Comparison of ENCODE assay signal across 1 cellular context in the genomic region with DNA sequence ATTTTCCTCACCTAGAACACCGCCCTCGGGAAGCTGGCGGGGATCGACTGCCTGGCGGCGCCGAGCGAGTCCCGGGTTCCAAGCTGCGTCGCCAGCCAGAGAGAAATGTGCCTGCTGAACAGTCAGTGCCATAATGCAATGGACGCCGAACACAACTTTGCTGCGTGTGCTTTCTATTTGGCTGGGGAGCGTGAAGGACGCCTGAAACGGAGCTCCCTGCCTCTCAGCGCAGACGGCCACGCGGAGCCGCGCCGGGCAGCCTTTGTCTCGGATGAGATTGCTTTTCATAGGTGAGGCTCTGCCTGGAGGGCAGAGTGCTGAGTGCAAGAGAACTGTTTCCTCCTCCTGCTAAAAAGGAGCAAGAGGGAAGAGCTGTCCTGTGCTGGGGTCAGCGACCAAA.
TF ChIP-seq lines count a peak whose summit lies in the region.

No MANE protein-coding gene starts in this region.

TF ChIP-seq in GM23338, 12 proteins besides CTCF, POLR2A, EP300 and RAD21 (continued from another document):
- TF ChIP-seq, protein P1, sequence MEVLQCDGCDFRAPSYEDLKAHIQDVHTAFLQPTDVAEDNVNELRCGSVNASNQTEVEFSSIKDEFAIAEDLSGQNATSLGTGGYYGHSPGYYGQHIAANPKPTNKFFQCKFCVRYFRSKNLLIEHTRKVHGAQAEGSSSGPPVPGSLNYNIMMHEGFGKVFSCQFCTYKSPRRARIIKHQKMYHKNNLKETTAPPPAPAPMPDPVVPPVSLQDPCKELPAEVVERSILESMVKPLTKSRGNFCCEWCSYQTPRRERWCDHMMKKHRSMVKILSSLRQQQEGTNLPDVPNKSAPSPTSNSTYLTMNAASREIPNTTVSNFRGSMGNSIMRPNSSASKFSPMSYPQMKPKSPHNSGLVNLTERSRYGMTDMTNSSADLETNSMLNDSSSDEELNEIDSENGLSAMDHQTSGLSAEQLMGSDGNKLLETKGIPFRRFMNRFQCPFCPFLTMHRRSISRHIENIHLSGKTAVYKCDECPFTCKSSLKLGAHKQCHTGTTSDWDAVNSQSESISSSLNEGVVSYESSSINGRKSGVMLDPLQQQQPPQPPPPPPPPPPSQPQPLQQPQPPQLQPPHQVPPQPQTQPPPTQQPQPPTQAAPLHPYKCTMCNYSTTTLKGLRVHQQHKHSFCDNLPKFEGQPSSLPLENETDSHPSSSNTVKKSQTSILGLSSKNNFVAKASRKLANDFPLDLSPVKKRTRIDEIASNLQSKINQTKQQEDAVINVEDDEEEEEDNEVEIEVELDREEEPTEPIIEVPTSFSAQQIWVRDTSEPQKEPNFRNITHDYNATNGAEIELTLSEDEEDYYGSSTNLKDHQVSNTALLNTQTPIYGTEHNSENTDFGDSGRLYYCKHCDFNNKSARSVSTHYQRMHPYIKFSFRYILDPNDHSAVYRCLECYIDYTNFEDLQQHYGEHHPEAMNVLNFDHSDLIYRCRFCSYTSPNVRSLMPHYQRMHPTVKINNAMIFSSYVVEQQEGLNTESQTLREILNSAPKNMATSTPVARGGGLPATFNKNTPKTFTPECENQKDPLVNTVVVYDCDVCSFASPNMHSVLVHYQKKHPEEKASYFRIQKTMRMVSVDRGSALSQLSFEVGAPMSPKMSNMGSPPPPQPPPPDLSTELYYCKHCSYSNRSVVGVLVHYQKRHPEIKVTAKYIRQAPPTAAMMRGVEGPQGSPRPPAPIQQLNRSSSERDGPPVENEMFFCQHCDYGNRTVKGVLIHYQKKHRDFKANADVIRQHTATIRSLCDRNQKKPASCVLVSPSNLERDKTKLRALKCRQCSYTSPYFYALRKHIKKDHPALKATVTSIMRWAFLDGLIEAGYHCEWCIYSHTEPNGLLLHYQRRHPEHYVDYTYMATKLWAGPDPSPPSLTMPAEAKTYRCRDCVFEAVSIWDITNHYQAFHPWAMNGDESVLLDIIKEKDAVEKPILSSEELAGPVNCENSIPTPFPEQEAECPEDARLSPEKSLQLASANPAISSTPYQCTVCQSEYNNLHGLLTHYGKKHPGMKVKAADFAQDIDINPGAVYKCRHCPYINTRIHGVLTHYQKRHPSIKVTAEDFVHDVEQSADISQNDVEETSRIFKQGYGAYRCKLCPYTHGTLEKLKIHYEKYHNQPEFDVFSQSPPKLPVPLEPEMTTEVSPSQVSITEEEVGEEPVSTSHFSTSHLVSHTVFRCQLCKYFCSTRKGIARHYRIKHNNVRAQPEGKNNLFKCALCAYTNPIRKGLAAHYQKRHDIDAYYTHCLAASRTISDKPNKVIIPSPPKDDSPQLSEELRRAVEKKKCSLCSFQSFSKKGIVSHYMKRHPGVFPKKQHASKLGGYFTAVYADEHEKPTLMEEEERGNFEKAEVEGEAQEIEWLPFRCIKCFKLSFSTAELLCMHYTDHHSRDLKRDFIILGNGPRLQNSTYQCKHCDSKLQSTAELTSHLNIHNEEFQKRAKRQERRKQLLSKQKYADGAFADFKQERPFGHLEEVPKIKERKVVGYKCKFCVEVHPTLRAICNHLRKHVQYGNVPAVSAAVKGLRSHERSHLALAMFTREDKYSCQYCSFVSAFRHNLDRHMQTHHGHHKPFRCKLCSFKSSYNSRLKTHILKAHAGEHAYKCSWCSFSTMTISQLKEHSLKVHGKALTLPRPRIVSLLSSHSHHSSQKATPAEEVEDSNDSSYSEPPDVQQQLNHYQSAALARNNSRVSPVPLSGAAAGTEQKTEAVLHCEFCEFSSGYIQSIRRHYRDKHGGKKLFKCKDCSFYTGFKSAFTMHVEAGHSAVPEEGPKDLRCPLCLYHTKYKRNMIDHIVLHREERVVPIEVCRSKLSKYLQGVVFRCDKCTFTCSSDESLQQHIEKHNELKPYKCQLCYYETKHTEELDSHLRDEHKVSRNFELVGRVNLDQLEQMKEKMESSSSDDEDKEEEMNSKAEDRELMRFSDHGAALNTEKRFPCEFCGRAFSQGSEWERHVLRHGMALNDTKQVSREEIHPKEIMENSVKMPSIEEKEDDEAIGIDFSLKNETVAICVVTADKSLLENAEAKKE (CRISPR knock-in tag; IDR thresholded peaks at IDR 0.05), result no peak
- TF ChIP-seq, protein P2, sequence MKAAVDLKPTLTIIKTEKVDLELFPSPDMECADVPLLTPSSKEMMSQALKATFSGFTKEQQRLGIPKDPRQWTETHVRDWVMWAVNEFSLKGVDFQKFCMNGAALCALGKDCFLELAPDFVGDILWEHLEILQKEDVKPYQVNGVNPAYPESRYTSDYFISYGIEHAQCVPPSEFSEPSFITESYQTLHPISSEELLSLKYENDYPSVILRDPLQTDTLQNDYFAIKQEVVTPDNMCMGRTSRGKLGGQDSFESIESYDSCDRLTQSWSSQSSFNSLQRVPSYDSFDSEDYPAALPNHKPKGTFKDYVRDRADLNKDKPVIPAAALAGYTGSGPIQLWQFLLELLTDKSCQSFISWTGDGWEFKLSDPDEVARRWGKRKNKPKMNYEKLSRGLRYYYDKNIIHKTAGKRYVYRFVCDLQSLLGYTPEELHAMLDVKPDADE (IDR thresholded peaks at IDR 0.05), result no peak
- no peak for TF ChIP-seq STAT1 (IDR thresholded peaks at IDR 0.05; ENCODE audit: unreplicated experiment)
- no peak for TF ChIP-seq EZH2phosphoT487 (IDR thresholded peaks at IDR 0.05; ENCODE audit: unreplicated experiment)
- no peak for TF ChIP-seq ZNF114 (CRISPR knock-in tag; IDR thresholded peaks at IDR 0.05)
- no peak for TF ChIP-seq ZNF331 (CRISPR knock-in tag; IDR thresholded peaks at IDR 0.05; ENCODE audit: low read depth)
- TF ChIP-seq, protein P3, sequence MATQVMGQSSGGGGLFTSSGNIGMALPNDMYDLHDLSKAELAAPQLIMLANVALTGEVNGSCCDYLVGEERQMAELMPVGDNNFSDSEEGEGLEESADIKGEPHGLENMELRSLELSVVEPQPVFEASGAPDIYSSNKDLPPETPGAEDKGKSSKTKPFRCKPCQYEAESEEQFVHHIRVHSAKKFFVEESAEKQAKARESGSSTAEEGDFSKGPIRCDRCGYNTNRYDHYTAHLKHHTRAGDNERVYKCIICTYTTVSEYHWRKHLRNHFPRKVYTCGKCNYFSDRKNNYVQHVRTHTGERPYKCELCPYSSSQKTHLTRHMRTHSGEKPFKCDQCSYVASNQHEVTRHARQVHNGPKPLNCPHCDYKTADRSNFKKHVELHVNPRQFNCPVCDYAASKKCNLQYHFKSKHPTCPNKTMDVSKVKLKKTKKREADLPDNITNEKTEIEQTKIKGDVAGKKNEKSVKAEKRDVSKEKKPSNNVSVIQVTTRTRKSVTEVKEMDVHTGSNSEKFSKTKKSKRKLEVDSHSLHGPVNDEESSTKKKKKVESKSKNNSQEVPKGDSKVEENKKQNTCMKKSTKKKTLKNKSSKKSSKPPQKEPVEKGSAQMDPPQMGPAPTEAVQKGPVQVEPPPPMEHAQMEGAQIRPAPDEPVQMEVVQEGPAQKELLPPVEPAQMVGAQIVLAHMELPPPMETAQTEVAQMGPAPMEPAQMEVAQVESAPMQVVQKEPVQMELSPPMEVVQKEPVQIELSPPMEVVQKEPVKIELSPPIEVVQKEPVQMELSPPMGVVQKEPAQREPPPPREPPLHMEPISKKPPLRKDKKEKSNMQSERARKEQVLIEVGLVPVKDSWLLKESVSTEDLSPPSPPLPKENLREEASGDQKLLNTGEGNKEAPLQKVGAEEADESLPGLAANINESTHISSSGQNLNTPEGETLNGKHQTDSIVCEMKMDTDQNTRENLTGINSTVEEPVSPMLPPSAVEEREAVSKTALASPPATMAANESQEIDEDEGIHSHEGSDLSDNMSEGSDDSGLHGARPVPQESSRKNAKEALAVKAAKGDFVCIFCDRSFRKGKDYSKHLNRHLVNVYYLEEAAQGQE (IDR thresholded peaks at IDR 0.05; ENCODE audit: unreplicated experiment), result no peak
- TF ChIP-seq CREB1 (CRISPR knock-in tag; IDR thresholded peaks at IDR 0.05; ENCODE audit: low read depth), result no peak
